Comparison of ENCODE assay signal across 8 cellular contexts in genomic region chr9:67058898-67059715, GRCh38.
DNase-seq lines count a peak whose midpoint lies in the region; ATAC-seq and TF ChIP-seq lines count a peak whose summit lies in the region.
"Not testable (repeated sequence)": the region's sequence is repeated elsewhere in the genome, so short reads cannot be mapped to it uniquely, and the experiment has no call there.

No MANE protein-coding gene starts in this region.

- BruUV-seq in A673 (replicated peaks; lab: Mats Ljungman, UMichigan) = not testable (repeated sequence)

- WGBS in body of pancreas, 2 donors = 0% methylated on average over 7 of the region's 78 CpGs; no CpG with 5 or more reads in 1 of the 2 donors
- WGBS in esophagus squamous epithelium, 2 donors = no CpG with 5 or more reads among the region's 78 CpGs
- WGBS in smooth muscle cell (ENCODE audit: low lambda C conversion rate) = 1% methylated on average over 42 of the region's 78 CpGs

- POLR2A ChIA-PET in A673 (lab: Charles Lee; ENCODE audit: low non-redundant PET) = not testable (repeated sequence)

- H3F3A ChIP-seq in smooth muscle cell (ENCODE audit: low read depth) = not testable (repeated sequence)

- H3K27me3 ChIP-seq in A673 (replicated peaks; ENCODE audit: insufficient read depth, low read depth, low read length, poor library complexity); body of pancreas; esophagus squamous epithelium; iPS-15b (ENCODE audit: control insufficient read depth, insufficient read depth, low read length); smooth muscle cell (ENCODE audit: low read depth): not testable (repeated sequence)

- TF ChIP-seq POLR2A in body of pancreas (IDR thresholded peaks at IDR 0.05); esophagus squamous epithelium (IDR thresholded peaks at IDR 0.05): not testable (repeated sequence)

- not testable (repeated sequence) for H3K27ac ChIP-seq in A673 (ENCODE audit: low read depth, low read length, poor library complexity, severe bottlenecking); smooth muscle cell (ENCODE audit: low read depth)
- H3K27ac ChIP-seq in body of pancreas (peak overlapping the region in 1 of 4 donors; percentile 36), esophagus squamous epithelium (peak overlapping the region in 2 of 4 donors; percentile 21 to 60)

- H4K20me1 ChIP-seq in smooth muscle cell (ENCODE audit: low read depth) = not testable (repeated sequence)

- CTCF ChIA-PET in A673 (lab: Charles Lee) = not testable (repeated sequence)

- H3K4me1 ChIP-seq in A673 (ENCODE audit: insufficient read depth, low read length, poor library complexity, severe bottlenecking); body of pancreas; esophagus squamous epithelium; iPS-15b (ENCODE audit: control insufficient read depth, insufficient read depth, low read length); mucosa of descending colon (ENCODE audit: low read depth); smooth muscle cell (ENCODE audit: low read depth): not testable (repeated sequence)

- DNase-seq in A673 (ENCODE audit: low spot score) (peak; percentile 0), HT-29 (ENCODE audit: low spot score) (peak; percentile 2), SW480 (ENCODE audit: low spot score) (peak; percentile 29), body of pancreas (peak; percentile 32 to 64 (median 47)), mucosa of descending colon (peak; percentile 21 to 69 (median 41))
- DNase-seq in esophagus squamous epithelium (lab: John Stamatoyannopoulos, UW); smooth muscle cell (lab: John Stamatoyannopoulos, UW; ENCODE audit: unreplicated experiment): not testable (repeated sequence)

- intact Hi-C loops in A673 (cut with micrococcal nuclease; ENCODE audit: unreplicated experiment); body of pancreas (cut with DNase I); esophagus squamous epithelium (cut with DNase I); mucosa of descending colon (cut with DNase I, micrococcal nuclease): not testable (repeated sequence)

- ATAC-seq in body of pancreas, mucosa of descending colon: not testable (repeated sequence)

- peak overlapping the region; percentile 80 for H3K4me2 ChIP-seq in smooth muscle cell

- H2AFZ ChIP-seq in smooth muscle cell (ENCODE audit: low read depth) = not testable (repeated sequence)

- H3K9ac ChIP-seq in iPS-15b (ENCODE audit: low read depth, low read length); smooth muscle cell (ENCODE audit: low read depth): not testable (repeated sequence)

- not testable (repeated sequence) for H3K79me2 ChIP-seq in smooth muscle cell (ENCODE audit: low read depth)

- not testable (repeated sequence) for H3K9me3 ChIP-seq in A673 (ENCODE audit: low read depth, low read length, poor library complexity, severe bottlenecking); body of pancreas; esophagus squamous epithelium; iPS-15b (ENCODE audit: control insufficient read depth, insufficient read depth, low read length); mucosa of descending colon; smooth muscle cell (replicated peaks; ENCODE audit: low read depth)

- not testable (repeated sequence) for H3K4me3 ChIP-seq in A673 (ENCODE audit: low read depth, low read length, poor library complexity, severe bottlenecking); body of pancreas; mucosa of descending colon
- peak overlapping the region; percentile 19 to 59 (median 36) for H3K4me3 ChIP-seq in esophagus squamous epithelium
- peak overlapping the region; percentile 35 for H3K4me3 ChIP-seq in iPS-15b (ENCODE audit: low read depth, low read length)
- peak overlapping the region; percentile 38 for H3K4me3 ChIP-seq in smooth muscle cell

- H3K36me3 ChIP-seq in A673 (ENCODE audit: insufficient read depth, low read length, poor library complexity, severe bottlenecking); body of pancreas (replicated peaks in 1 of 2; ENCODE audit: insufficient read depth in 1 of 2, low read depth in 2 of 2); esophagus squamous epithelium; iPS-15b (ENCODE audit: control insufficient read depth, insufficient read depth, low read length); mucosa of descending colon (ENCODE audit: low read depth); smooth muscle cell (ENCODE audit: low read depth): not testable (repeated sequence)

- not testable (repeated sequence) for TF ChIP-seq CTCF in A673 (conservative IDR thresholded peaks at IDR 0.05; ENCODE audit: low read depth, low read length); mucosa of descending colon (IDR thresholded peaks at IDR 0.05); smooth muscle cell (IDR thresholded peaks at IDR 0.05; ENCODE audit: borderline replicate concordance, insufficient read depth, poor library complexity, severe bottlenecking)
- TF ChIP-seq CTCF in body of pancreas (IDR thresholded peaks at IDR 0.05) (peak in 3 of 7 experiments; percentile 9 to 38 (median 26)), esophagus squamous epithelium (IDR thresholded peaks at IDR 0.05) (peak in 2 of 6 experiments; percentile 15 to 18)
